Comparison of ENCODE assay signal across 9 cellular contexts in the genomic region with DNA sequence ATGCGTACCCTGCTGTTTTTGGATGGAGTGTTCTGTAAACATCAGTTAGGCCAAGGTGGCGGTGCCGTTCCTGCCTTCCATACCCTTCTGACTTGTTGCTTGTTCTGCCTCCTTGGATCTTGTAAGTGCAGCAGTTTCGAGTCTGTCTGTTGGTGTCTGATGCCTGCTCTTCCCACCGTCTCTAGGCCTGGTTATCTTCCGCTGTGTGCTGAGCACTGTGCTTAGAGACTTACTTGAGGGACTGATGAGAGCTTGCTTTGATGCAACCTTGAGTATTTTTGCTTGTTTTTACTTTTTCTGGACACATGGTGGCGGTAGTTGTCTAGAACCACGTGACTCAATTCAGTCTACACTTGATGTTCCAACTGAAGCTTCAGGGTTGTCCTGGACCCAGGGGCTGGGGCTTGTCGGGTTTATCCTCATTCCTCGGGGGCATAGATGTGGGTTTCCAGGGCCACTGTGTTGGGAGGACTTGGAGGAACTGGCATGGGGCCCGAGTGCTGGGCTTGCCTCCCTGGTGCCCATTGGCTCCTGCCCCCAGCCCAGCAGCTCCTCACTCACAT. TPM values are rescaled to one million over a fixed set of nuclear protein-coding genes. Genes with fewer than 3 reads are reported as not detected.
A peak's percentile ranks its signal among the peaks of the same experiment; 100 is the strongest.
DNase-seq lines count a peak whose midpoint lies in the region; ATAC-seq and TF ChIP-seq lines count a peak whose summit lies in the region.
"Had no signal": no experiment of that assay in that cellular context is flagged by ENCODE, and none has a peak within 500 bp of the region (broad histone marks: within the 10 kb centered on the region; RNA-seq: fewer than 3 reads in every experiment).

No MANE protein-coding gene starts in this region.

- H3K27me3 ChIP-seq in foreskin keratinocyte = no peaks in the 10 kb centered on the region

- ATAC-seq in GM18511 (IDR thresholded peaks at IDR 0.05; ENCODE audit: unreplicated experiment) = peak; percentile 49
- ATAC-seq in foreskin keratinocyte = peak; percentile 29
- ATAC-seq in GM18520 (IDR thresholded peaks at IDR 0.05; ENCODE audit: unreplicated experiment) = no peak
- ATAC-seq: gastrocnemius medialis had no signal

- TF ChIP-seq CTCF in foreskin keratinocyte (conservative IDR thresholded peaks at IDR 0.05) = peak; percentile 48

- no peak overlapping the region for H3K27ac ChIP-seq in foreskin keratinocyte
- H3K27ac ChIP-seq: gastrocnemius medialis had no signal

- no peaks in the 10 kb centered on the region for H3K4me1 ChIP-seq in foreskin keratinocyte
- H3K4me1 ChIP-seq: gastrocnemius medialis had no signal

- DNase-seq in COLO829 (ENCODE audit: low spot score) (peak; percentile 47), OCI-M1 (lab: John Stamatoyannopoulos, UW) (peak; percentile 81), foreskin keratinocyte (no peak), NCI-H2227 (lab: John Stamatoyannopoulos, UW; ENCODE audit: unreplicated experiment) (no peak)
- DNase-seq in NK-92 treated with Interleukin-12 subunit alpha and Interleukin-12 subunit beta, amount 100 ng/mL, for 24 hours (lab: John Stamatoyannopoulos, UW) = no peak
- no peak for DNase-seq in stimulated activated CD4-positive, alpha-beta T cell treated with anti-CD3 and anti-CD28 coated beads, Interleukin-12 subunit alpha, Interleukin-12 subunit beta, amount 100 ng/mL, for 4 hours

RNA-seq across cellular contexts. Expression of gene SPRN, which starts 14.4 kb away (rescaled TPM):
- not detected in 2 replicates for total RNA-seq in foreskin keratinocyte
- not detected in 2 replicates for polyA plus RNA-seq in foreskin keratinocyte
- total RNA-seq: gastrocnemius medialis had no signal

RNA-seq across cellular contexts. Expression of gene SCART1, which starts 15.0 kb away (rescaled TPM):
- 0.32 and 0.58 TPM in 2 replicates for total RNA-seq in foreskin keratinocyte
- polyA plus RNA-seq in foreskin keratinocyte = 0.16 and 0.18 TPM in 2 replicates

RNA-seq across cellular contexts. Expression of gene MTG1, which starts 44.8 kb away (rescaled TPM):
- total RNA-seq in foreskin keratinocyte = 32.5 and 36.3 TPM in 2 replicates
- 45.9 and 49.7 TPM in 2 replicates for polyA plus RNA-seq in foreskin keratinocyte

RNA-seq across cellular contexts. Expression of gene PAOX, which starts 59.7 kb away (rescaled TPM):
- total RNA-seq in foreskin keratinocyte = 1.8 and 3.5 TPM in 2 replicates
- 1.9 and 3.3 TPM in 2 replicates for polyA plus RNA-seq in foreskin keratinocyte

Comparison
In these comparisons a context has a peak if more than half of its experiments do, and no peak if none do; other contexts are left out.
1. DNase-seq: peak in COLO829 (single experiment) and OCI-M1 (single experiment); none in foreskin keratinocyte (0 of 2), NK-92 treated with Interleukin-12 subunit alpha and Interleukin-12 subunit beta, amount 100 ng/mL, for 24 hours (single experiment), NCI-H2227 (single experiment) and stimulated activated CD4-positive, alpha-beta T cell treated with anti-CD3 and anti-CD28 coated beads, Interleukin-12 subunit alpha, Interleukin-12 subunit beta, amount 100 ng/mL, for 4 hours (single experiment).